ENCODE assay signal across 1 cellular context in the genomic region with DNA sequence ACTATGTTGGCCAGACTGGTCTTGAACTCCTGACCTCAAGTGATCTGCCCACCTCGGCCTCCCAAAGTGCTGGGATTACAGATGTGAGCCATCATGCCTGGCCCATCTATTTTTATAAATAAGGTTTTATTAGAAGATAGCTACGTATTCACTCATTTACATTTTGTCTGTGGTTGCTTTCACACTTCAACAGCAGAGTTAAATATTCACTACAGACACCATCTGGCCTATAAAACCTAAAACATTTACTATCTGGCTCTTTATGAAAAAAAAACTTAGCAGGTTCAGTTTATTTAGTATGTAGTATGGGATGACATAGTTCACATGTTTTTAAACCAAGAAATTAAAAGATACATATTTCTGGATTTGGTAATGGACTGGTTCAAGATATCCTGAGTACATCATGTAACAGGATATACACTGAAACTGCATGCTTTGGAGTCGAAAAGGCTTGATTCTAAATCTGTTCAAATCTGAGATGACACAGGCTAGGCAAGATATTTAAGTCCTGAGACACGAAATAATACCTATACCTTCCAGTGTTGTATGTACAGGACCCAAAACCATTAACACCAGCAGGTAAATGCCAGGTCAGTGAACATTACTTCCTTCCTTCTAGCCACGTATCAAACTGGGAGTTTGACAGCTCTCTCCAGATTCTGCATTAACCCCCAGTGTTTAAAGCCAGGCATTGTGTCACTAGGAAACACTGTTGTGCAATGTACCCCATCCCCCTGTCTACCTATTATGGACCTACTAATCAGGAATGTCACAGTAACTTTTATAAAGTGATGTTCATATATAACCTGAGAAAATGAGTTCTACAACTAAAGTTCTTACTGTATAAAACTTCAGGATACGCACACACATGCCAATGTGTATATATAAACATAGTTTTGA.
TF ChIP-seq lines count a peak whose summit lies in the region.

No MANE protein-coding gene starts in this region.

TF ChIP-seq in K562, 482 proteins besides CTCF, POLR2A, EP300 and RAD21 (continued from another document):
- TF ChIP-seq, protein P1, sequence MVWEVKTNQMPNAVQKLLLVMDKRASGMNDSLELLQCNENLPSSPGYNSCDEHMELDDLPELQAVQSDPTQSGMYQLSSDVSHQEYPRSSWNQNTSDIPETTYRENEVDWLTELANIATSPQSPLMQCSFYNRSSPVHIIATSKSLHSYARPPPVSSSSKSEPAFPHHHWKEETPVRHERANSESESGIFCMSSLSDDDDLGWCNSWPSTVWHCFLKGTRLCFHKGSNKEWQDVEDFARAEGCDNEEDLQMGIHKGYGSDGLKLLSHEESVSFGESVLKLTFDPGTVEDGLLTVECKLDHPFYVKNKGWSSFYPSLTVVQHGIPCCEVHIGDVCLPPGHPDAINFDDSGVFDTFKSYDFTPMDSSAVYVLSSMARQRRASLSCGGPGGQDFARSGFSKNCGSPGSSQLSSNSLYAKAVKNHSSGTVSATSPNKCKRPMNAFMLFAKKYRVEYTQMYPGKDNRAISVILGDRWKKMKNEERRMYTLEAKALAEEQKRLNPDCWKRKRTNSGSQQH (CRISPR knock-in tag; IDR thresholded peaks at IDR 0.05) = no peak
- TF ChIP-seq CEBPB (tag; IDR thresholded peaks at IDR 0.05) = peak; percentile 61
- TF ChIP-seq CEBPG (CRISPR knock-in tag; IDR thresholded peaks at IDR 0.05) = 0 out of 2 replicates have a peak, but pooled peaks have one; percentile 12
- TF ChIP-seq CEBPG (tag; conservative IDR thresholded peaks at IDR 0.05 in 1 of 2, IDR thresholded peaks at IDR 0.05 in 1 of 2) = 0 out of 4 replicates have a peak, but pooled peaks of 1 of the 2 experiments have one; percentile 17
- TF ChIP-seq RBM22 (IDR thresholded peaks at IDR 0.05; ENCODE audit: low read depth, low read length, poor library complexity, severe bottlenecking) = peak; percentile 42
